22 cellular contexts compared by ENCODE assay signal in the genomic region with DNA sequence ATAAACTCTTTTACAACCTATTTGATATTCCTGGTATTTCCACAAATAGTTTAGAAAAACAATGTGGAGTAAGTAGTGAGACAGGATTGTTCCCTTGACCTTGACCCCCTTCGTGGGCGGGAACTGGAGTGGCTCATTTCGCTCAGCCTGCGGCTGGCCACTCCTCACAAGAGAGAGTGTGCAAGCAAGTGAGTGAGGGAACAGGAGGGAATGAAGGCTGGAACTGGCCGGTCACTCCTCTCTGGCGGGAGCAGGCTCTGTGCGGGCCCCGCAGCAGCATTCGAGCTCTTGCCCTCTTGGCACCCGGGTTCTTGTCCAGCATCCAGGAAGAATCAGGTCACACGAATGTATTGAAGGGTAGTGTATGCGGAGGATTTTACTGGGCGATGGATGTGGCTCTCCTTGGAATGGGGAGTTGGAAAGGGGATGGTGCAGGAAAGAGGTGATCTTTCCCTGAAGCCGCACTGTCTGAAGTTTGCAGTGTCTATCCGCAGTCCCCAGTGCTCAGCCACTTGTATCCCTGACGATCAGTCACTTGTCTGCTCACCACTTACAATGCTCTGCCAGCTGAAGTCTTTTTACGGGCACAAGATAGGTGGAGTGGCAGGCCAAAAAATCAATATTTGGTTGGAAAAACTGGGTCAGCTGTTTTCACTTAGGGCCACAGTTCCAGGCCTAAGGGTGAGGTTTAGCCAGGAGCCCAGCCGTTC.
"Had no signal": no experiment of that assay in that cellular context is flagged by ENCODE, and none has a peak within 500 bp of the region (broad histone marks: within the 10 kb centered on the region; RNA-seq: fewer than 3 reads in every experiment).

No MANE protein-coding gene starts in this region.

- H3K4me2 ChIP-seq: neural progenitor cell, smooth muscle cell had no signal

- DNase-seq: activated CD4-positive, alpha-beta T cell treated with anti-CD3 and anti-CD28 coated beads, Interleukin-2, amount 10 ng/mL, durations not matched to agents 24 days and 14 days; activated CD8-positive, alpha-beta memory T cell treated with anti-CD3 and anti-CD28 coated beads for 24 hours; activated gamma-delta T cell; erythroblast; head of caudate nucleus; left ventricle myocardium superior; mucosa of descending colon; naive B cell; stimulated activated CD4-positive, alpha-beta T cell treated with anti-CD3 and anti-CD28 coated beads, Interleukin-4, amount 100 ng/mL, for 1 hour; stimulated activated naive CD8-positive, alpha-beta T cell treated with anti-CD3 and anti-CD28 coated beads, Interleukin-15, amount 100 ng/mL, for 72 hours; T1000 had no signal

- ATAC-seq: left ventricle myocardium superior; mucosa of descending colon; sciatic nerve; stimulated activated naive CD8-positive, alpha-beta T cell treated with anti-CD3 and anti-CD28 coated beads, Interleukin-15, amount 100 ng/mL, for 72 hours had no signal

- H3K4me3 ChIP-seq: ascending aorta, coronary artery, mucosa of descending colon, neural progenitor cell, ovary, smooth muscle cell, suprapubic skin, upper lobe of left lung had no signal

- H3K9me3 Mint-ChIP-seq: activated naive CD4-positive, alpha-beta T cell treated with anti-CD3 and anti-CD28 coated beads, Interleukin-2, amount 50 U/mL, for 24 hours; central memory CD8-positive, alpha-beta T cell; stimulated activated naive CD8-positive, alpha-beta T cell treated with anti-CD3 and anti-CD28 coated beads, Interleukin-15, amount 100 ng/mL, for 72 hours had no signal

- H3K27ac ChIP-seq: ascending aorta, coronary artery, neural progenitor cell, ovary, suprapubic skin, upper lobe of left lung had no signal

- H2AFZ ChIP-seq: neural progenitor cell had no signal

- H3K9ac ChIP-seq: neural progenitor cell had no signal

- H3K4me1 ChIP-seq: neural progenitor cell, suprapubic skin, upper lobe of left lung had no signal

- H3K27me3 Mint-ChIP-seq: activated CD4-positive, alpha-beta T cell treated with anti-CD3 and anti-CD28 coated beads, Interleukin-2, amount 10 ng/mL, durations not matched to agents 24 days and 14 days; activated naive CD4-positive, alpha-beta T cell treated with anti-CD3 and anti-CD28 coated beads, Interleukin-2, amount 50 U/mL, for 24 hours; central memory CD8-positive, alpha-beta T cell; stimulated activated naive CD8-positive, alpha-beta T cell treated with anti-CD3 and anti-CD28 coated beads, Interleukin-15, amount 100 ng/mL, for 72 hours had no signal

- H3K27me3 ChIP-seq: ascending aorta, neural progenitor cell, ovary, suprapubic skin, upper lobe of left lung had no signal

- H3K36me3 ChIP-seq: ascending aorta, neural progenitor cell, ovary, suprapubic skin, upper lobe of left lung had no signal

- H3K36me3 Mint-ChIP-seq: activated naive CD4-positive, alpha-beta T cell treated with anti-CD3 and anti-CD28 coated beads, Interleukin-2, amount 50 U/mL, for 24 hours; neural progenitor cell had no signal

- H3K4me1 Mint-ChIP-seq: activated naive CD4-positive, alpha-beta T cell treated with anti-CD3 and anti-CD28 coated beads, Interleukin-2, amount 50 U/mL, for 24 hours; central memory CD8-positive, alpha-beta T cell; memory B cell; naive B cell; neural progenitor cell; stimulated activated naive CD8-positive, alpha-beta T cell treated with anti-CD3 and anti-CD28 coated beads, Interleukin-15, amount 100 ng/mL, for 72 hours had no signal

- H3K4me3 Mint-ChIP-seq: activated CD4-positive, alpha-beta T cell treated with anti-CD3 and anti-CD28 coated beads, Interleukin-2, amount 10 ng/mL, durations not matched to agents 24 days and 14 days; activated naive CD4-positive, alpha-beta T cell treated with anti-CD3 and anti-CD28 coated beads, Interleukin-2, amount 50 U/mL, for 24 hours; central memory CD8-positive, alpha-beta T cell; memory B cell; naive B cell; neural progenitor cell; stimulated activated naive CD8-positive, alpha-beta T cell treated with anti-CD3 and anti-CD28 coated beads, Interleukin-15, amount 100 ng/mL, for 72 hours had no signal

- H3K27ac Mint-ChIP-seq: activated CD4-positive, alpha-beta T cell treated with anti-CD3 and anti-CD28 coated beads, Interleukin-2, amount 10 ng/mL, durations not matched to agents 24 days and 14 days; activated naive CD4-positive, alpha-beta T cell treated with anti-CD3 and anti-CD28 coated beads, Interleukin-2, amount 50 U/mL, for 24 hours; memory B cell; neural progenitor cell had no signal
